In the genomic region with DNA sequence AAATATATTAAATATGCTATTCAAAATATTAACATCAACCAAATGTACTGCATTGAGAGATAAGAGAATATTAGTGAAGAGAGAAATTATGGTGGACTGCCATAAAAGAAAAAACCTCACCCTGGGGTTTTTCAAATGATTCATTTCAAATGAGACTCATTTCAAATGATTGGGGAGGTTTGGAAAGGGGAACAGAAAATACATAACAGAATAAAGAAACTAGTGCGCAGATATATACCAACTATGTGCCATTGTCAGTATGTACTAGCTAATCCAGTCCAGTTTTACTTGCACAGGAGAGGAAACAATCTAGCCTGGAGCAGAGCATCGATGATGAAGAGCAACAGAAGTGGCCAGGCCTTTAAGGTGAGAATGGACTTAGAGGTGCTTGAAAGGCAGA, we compare ENCODE assay signal across 1 cellular context.
TF ChIP-seq lines count a peak whose summit lies in the region.

No MANE protein-coding gene starts in this region.

TF ChIP-seq in WTC11, 78 proteins besides CTCF, POLR2A, EP300 and RAD21 (continued from another document):
- TF ChIP-seq, protein P1, sequence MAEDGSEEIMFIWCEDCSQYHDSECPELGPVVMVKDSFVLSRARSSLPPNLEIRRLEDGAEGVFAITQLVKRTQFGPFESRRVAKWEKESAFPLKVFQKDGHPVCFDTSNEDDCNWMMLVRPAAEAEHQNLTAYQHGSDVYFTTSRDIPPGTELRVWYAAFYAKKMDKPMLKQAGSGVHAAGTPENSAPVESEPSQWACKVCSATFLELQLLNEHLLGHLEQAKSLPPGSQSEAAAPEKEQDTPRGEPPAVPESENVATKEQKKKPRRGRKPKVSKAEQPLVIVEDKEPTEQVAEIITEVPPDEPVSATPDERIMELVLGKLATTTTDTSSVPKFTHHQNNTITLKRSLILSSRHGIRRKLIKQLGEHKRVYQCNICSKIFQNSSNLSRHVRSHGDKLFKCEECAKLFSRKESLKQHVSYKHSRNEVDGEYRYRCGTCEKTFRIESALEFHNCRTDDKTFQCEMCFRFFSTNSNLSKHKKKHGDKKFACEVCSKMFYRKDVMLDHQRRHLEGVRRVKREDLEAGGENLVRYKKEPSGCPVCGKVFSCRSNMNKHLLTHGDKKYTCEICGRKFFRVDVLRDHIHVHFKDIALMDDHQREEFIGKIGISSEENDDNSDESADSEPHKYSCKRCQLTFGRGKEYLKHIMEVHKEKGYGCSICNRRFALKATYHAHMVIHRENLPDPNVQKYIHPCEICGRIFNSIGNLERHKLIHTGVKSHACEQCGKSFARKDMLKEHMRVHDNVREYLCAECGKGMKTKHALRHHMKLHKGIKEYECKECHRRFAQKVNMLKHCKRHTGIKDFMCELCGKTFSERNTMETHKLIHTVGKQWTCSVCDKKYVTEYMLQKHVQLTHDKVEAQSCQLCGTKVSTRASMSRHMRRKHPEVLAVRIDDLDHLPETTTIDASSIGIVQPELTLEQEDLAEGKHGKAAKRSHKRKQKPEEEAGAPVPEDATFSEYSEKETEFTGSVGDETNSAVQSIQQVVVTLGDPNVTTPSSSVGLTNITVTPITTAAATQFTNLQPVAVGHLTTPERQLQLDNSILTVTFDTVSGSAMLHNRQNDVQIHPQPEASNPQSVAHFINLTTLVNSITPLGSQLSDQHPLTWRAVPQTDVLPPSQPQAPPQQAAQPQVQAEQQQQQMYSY (CRISPR knock-in tag; IDR thresholded peaks at IDR 0.05), result no peak
- TF ChIP-seq TP53 (CRISPR knock-in tag; IDR thresholded peaks at IDR 0.05) (no peak), GABPB1 (CRISPR knock-in tag; IDR thresholded peaks at IDR 0.05) (no peak)
